Comparison of ENCODE assay signal across 8 cellular contexts in genomic region chr1:156193488-156194299, GRCh38. TPM values are rescaled to one million over a fixed set of nuclear protein-coding genes. Genes with fewer than 3 reads are reported as not detected.
DNase-seq lines count a peak whose midpoint lies in the region; TF ChIP-seq lines count a peak whose summit lies in the region.

TSS of gene SLC25A44 (plus strand) at chr1:156194104. CDS start at chr1:156199848, 5,744 bp downstream.

- H3K36me3 ChIP-seq in HAP-1 (replicated peaks) (peaks cover 14% of the 10 kb centered on the region), MM.1S (replicated peaks; ENCODE audit: insufficient read depth, low read length) (0 out of 2 replicates have a peak, but pooled peaks cover 5% of the 10 kb centered on the region)

- H3K27me3 Mint-ChIP-seq in nephron (ENCODE audit: low read depth), result no peaks in the 10 kb centered on the region
- no peaks in the 10 kb centered on the region for H3K27me3 Mint-ChIP-seq in stimulated activated naive CD8-positive, alpha-beta T cell treated with anti-CD3 and anti-CD28 coated beads, Interleukin-15, Interleukin-2, amounts not matched to agents 100 ng/mL and 50 ng/mL, for 24 hours

- peak within 1 kb of the TSS; percentile 90 for H3K4me2 ChIP-seq in MM.1S (ENCODE audit: low read depth, low read length)

- peak within 1 kb of the TSS; percentile 77 for H3K27ac ChIP-seq in MM.1S (ENCODE audit: low read length)

- H3F3A ChIP-seq in MM.1S (ENCODE audit: insufficient read depth, low read length), result peaks cover 22% of the 10 kb centered on the region

- in situ Hi-C loops in HAP-1 (cut with MboI; ENCODE audit: low sequenced_read_pairs), result no loop called here

- H3K9me3 ChIP-seq in HAP-1, result no peaks in the 10 kb centered on the region
- no peaks in the 10 kb centered on the region for H3K9me3 ChIP-seq in MM.1S (replicated peaks; ENCODE audit: insufficient read depth, low read length)

- peak within 1 kb of the TSS; percentile 91 to 95 (median 95) for H3K4me3 Mint-ChIP-seq in nephron
- peak within 1 kb of the TSS; percentile 100 for H3K4me3 Mint-ChIP-seq in stimulated activated naive CD8-positive, alpha-beta T cell treated with anti-CD3 and anti-CD28 coated beads, Interleukin-15, Interleukin-2, amounts not matched to agents 100 ng/mL and 50 ng/mL, for 24 hours

- H3K4me3 ChIP-seq in HAP-1 (peak within 1 kb of the TSS; percentile 86), MM.1S (ENCODE audit: low read length) (peak within 1 kb of the TSS; percentile 85), fibroblast of the aortic adventitia (ENCODE audit: low read depth, low read length) (peak within 1 kb of the TSS; percentile 98)

- H3K27me3 ChIP-seq in HAP-1 (ENCODE audit: low read depth), result no peaks in the 10 kb centered on the region
- H3K27me3 ChIP-seq in MM.1S (replicated peaks; ENCODE audit: insufficient read depth, low read length), result no peaks in the 10 kb centered on the region

- peaks cover 6% of the 10 kb centered on the region for H3K36me3 Mint-ChIP-seq in nephron (ENCODE audit: low read depth)
- H3K36me3 Mint-ChIP-seq in stimulated activated naive CD8-positive, alpha-beta T cell treated with anti-CD3 and anti-CD28 coated beads, Interleukin-15, Interleukin-2, amounts not matched to agents 100 ng/mL and 50 ng/mL, for 24 hours (ENCODE audit: low read depth), result peaks cover 44% of the 10 kb centered on the region

- peaks cover 54% of the 10 kb centered on the region for H3K79me2 ChIP-seq in MM.1S (ENCODE audit: low read length)

- peaks cover 18% of the 10 kb centered on the region for H3K4me1 Mint-ChIP-seq in nephron
- peaks cover 67% of the 10 kb centered on the region for H3K4me1 Mint-ChIP-seq in stimulated activated naive CD8-positive, alpha-beta T cell treated with anti-CD3 and anti-CD28 coated beads, Interleukin-15, Interleukin-2, amounts not matched to agents 100 ng/mL and 50 ng/mL, for 24 hours (ENCODE audit: low read depth)

- H3K9ac ChIP-seq in MM.1S (ENCODE audit: low read length), result peak within 1 kb of the TSS; percentile 83

- H3K4me1 ChIP-seq in HAP-1, result peaks cover 10% of the 10 kb centered on the region
- H3K4me1 ChIP-seq in MM.1S (ENCODE audit: low read length), result peaks cover 21% of the 10 kb centered on the region

- peaks cover 4% of the 10 kb centered on the region for H3K9me3 Mint-ChIP-seq in nephron
- no peaks in the 10 kb centered on the region for H3K9me3 Mint-ChIP-seq in stimulated activated naive CD8-positive, alpha-beta T cell treated with anti-CD3 and anti-CD28 coated beads, Interleukin-15, Interleukin-2, amounts not matched to agents 100 ng/mL and 50 ng/mL, for 24 hours

- H2AFZ ChIP-seq in MM.1S (ENCODE audit: low read length), result peak within 1 kb of the TSS; percentile 59

- peak; percentile 46 for TF ChIP-seq CTCF in MM.1S (IDR thresholded peaks at IDR 0.05; ENCODE audit: low read length)
- peak; percentile 58 for TF ChIP-seq CTCF in fibroblast of the aortic adventitia (IDR thresholded peaks at IDR 0.05; ENCODE audit: insufficient read depth, low read length)
- peak; percentile 40 to 59 (median 53) for TF ChIP-seq CTCF in nephron (IDR thresholded peaks at IDR 0.05; ENCODE audit: unreplicated experiment in 3 of 3)

- no peaks in the 10 kb centered on the region for H3K9me2 ChIP-seq in MM.1S (replicated peaks; ENCODE audit: insufficient read depth, low read length)

- H3K27ac Mint-ChIP-seq in nephron, result peak within 1 kb of the TSS; percentile 78 to 93 (median 80)
- peak within 1 kb of the TSS; percentile 94 for H3K27ac Mint-ChIP-seq in stimulated activated naive CD8-positive, alpha-beta T cell treated with anti-CD3 and anti-CD28 coated beads, Interleukin-15, Interleukin-2, amounts not matched to agents 100 ng/mL and 50 ng/mL, for 24 hours

- H4K20me1 ChIP-seq in MM.1S (ENCODE audit: insufficient read depth, low read length), result no peaks in the 10 kb centered on the region

- DNase-seq in GDM1 (lab: John Stamatoyannopoulos, UW), result peak; percentile 98
- peak; percentile 97 to 99 for DNase-seq in HAP-1 (ENCODE audit: low spot score in 2 of 2)
- DNase-seq in MM.1S, result peak; percentile 100
- peak; percentile 99 for DNase-seq in SIG-M5 (lab: John Stamatoyannopoulos, UW)
- DNase-seq in activated gamma-delta T cell (lab: John Stamatoyannopoulos, UW), result peak; percentile 49
- peak; percentile 100 for DNase-seq in fibroblast of the aortic adventitia (ENCODE audit: low read depth)

RNA-seq across cellular contexts. Expression of gene SLC25A44, which starts in this region (rescaled TPM):
- total RNA-seq in fibroblast of the aortic adventitia (ENCODE audit: low replicate concordance), result 13.8 and 14.5 TPM in 2 replicates

Comparison
In these comparisons a context has a peak if more than half of its experiments do, and no peak if none do; other contexts are left out.
1. Peak in every context shown above with its lines: DNase-seq, H3K4me3 ChIP-seq and H3K27ac ChIP-seq.
2. DNase-seq: peak in every context shown above with its lines; median percentile 100 in MM.1S; 100 in fibroblast of the aortic adventitia; 99 in SIG-M5; 98 in GDM1; 98 in HAP-1; 49 in activated gamma-delta T cell.